ENCODE assay signal across 9 cellular contexts in genomic region chr20:45341939-45342862, GRCh38. TPM values are rescaled to one million over a fixed set of nuclear protein-coding genes. Genes with fewer than 3 reads are reported as not detected.
DNase-seq lines count a peak whose midpoint lies in the region; ATAC-seq and TF ChIP-seq lines count a peak whose summit lies in the region.
"Had no signal": no experiment of that assay in that cellular context is flagged by ENCODE, and none has a peak within 500 bp of the region (broad histone marks: within the 10 kb centered on the region; RNA-seq: fewer than 3 reads in every experiment).

No MANE protein-coding gene starts in this region.

- H3K27ac ChIP-seq in GM23338 (ENCODE audit: low read depth) = peak overlapping the region; percentile 96

- H3K27me3 Mint-ChIP-seq in GM23338 (ENCODE audit: insufficient read depth, low read depth, poor library complexity) = peaks cover 17% of the 10 kb centered on the region

- H3K36me3 ChIP-seq in GM23338 (ENCODE audit: insufficient read depth) (no peaks in the 10 kb centered on the region), neuron (ENCODE audit: insufficient read depth, low read length) (no peaks in the 10 kb centered on the region)

- H3K9me3 Mint-ChIP-seq in GM23338 = no peaks in the 10 kb centered on the region
- H3K9me3 Mint-ChIP-seq in stimulated activated effector memory CD8-positive, alpha-beta T cell treated with anti-CD3 and anti-CD28 coated beads, Interleukin-12 subunit alpha, Interleukin-12 subunit beta, amount 100 ng/mL, for 72 hours = no peaks in the 10 kb centered on the region

- in situ Hi-C loops in SK-MEL-5 (cut with HindIII; ENCODE audit: low pct_unique_long_range_greater_than_20kb, low sequenced_read_pairs) = no loop called here

- H3K4me1 ChIP-seq in GM23338 (ENCODE audit: insufficient read depth) = peaks cover 86% of the 10 kb centered on the region
- peaks cover 29% of the 10 kb centered on the region for H3K4me1 ChIP-seq in neuron (ENCODE audit: insufficient read depth, low read length)

- peaks cover 93% of the 10 kb centered on the region for H3K79me2 ChIP-seq in GM23338 (replicated peaks; ENCODE audit: insufficient read depth)

- 0 out of 2 replicates have a peak, but pooled peaks cover 8% of the 10 kb centered on the region for H3F3A ChIP-seq in GM23338 (replicated peaks; ENCODE audit: low read depth)

- H3K9me2 ChIP-seq in GM23338 (ENCODE audit: insufficient read depth) = no peaks in the 10 kb centered on the region

- H3K4me2 ChIP-seq in GM23338 = peak overlapping the region; percentile 98

- peak overlapping the region; percentile 71 for H3K4me3 Mint-ChIP-seq in GM23338
- no peak overlapping the region for H3K4me3 Mint-ChIP-seq in stimulated activated effector memory CD8-positive, alpha-beta T cell treated with anti-CD3 and anti-CD28 coated beads, Interleukin-12 subunit alpha, Interleukin-12 subunit beta, amount 100 ng/mL, for 72 hours

- H4K20me1 ChIP-seq in GM23338 (replicated peaks; ENCODE audit: insufficient read depth) = 0 out of 2 replicates have a peak, but pooled peaks cover 2% of the 10 kb centered on the region

- peak overlapping the region; percentile 46 for H3K4me3 ChIP-seq in GM23338
- peak overlapping the region; percentile 43 for H3K4me3 ChIP-seq in fibroblast of the aortic adventitia (ENCODE audit: low read depth, low read length)
- no peak overlapping the region for H3K4me3 ChIP-seq in neuron (ENCODE audit: low read length)

- ATAC-seq in GM23338 (peak; percentile 66), HG02973 (IDR thresholded peaks at IDR 0.05; ENCODE audit: unreplicated experiment) (no peak), GM21390 (IDR thresholded peaks at IDR 0.05; ENCODE audit: unreplicated experiment) (no peak), HG03280 (IDR thresholded peaks at IDR 0.05; ENCODE audit: unreplicated experiment) (no peak)
- ATAC-seq in stimulated activated effector memory CD8-positive, alpha-beta T cell treated with anti-CD3 and anti-CD28 coated beads, Interleukin-12 subunit alpha, Interleukin-12 subunit beta, amount 100 ng/mL, for 72 hours = no peak

- H3K27ac Mint-ChIP-seq in GM23338 = peak overlapping the region; percentile 96
- no peak overlapping the region for H3K27ac Mint-ChIP-seq in stimulated activated effector memory CD8-positive, alpha-beta T cell treated with anti-CD3 and anti-CD28 coated beads, Interleukin-12 subunit alpha, Interleukin-12 subunit beta, amount 100 ng/mL, for 72 hours

- H2AFZ ChIP-seq in GM23338 (peak overlapping the region; percentile 47; the same call in 1 of the 2 replicates), neuron (ENCODE audit: low read depth, low read length) (peak overlapping the region; percentile 41)

- H3K27me3 ChIP-seq in GM23338 (ENCODE audit: insufficient read depth) = peaks cover 5% of the 10 kb centered on the region; the same call in 1 of the 2 replicates
- peaks cover 15% of the 10 kb centered on the region for H3K27me3 ChIP-seq in neuron (ENCODE audit: insufficient read depth, low read length)

- H3K9me3 ChIP-seq in neuron (ENCODE audit: low read length) = no peaks in the 10 kb centered on the region

- TF ChIP-seq CTCF in GM23338 (conservative IDR thresholded peaks at IDR 0.05; ENCODE audit: low read depth in 2 of 2) (no peak), fibroblast of the aortic adventitia (IDR thresholded peaks at IDR 0.05; ENCODE audit: insufficient read depth, low read length) (no peak)

- peaks cover 18% of the 10 kb centered on the region for H3K36me3 Mint-ChIP-seq in GM23338 (ENCODE audit: low read depth)
- peaks cover 71% of the 10 kb centered on the region for H3K36me3 Mint-ChIP-seq in stimulated activated effector memory CD8-positive, alpha-beta T cell treated with anti-CD3 and anti-CD28 coated beads, Interleukin-12 subunit alpha, Interleukin-12 subunit beta, amount 100 ng/mL, for 72 hours

- H3K4me1 Mint-ChIP-seq in GM23338 = peaks cover 100% of the 10 kb centered on the region
- H3K4me1 Mint-ChIP-seq in stimulated activated effector memory CD8-positive, alpha-beta T cell treated with anti-CD3 and anti-CD28 coated beads, Interleukin-12 subunit alpha, Interleukin-12 subunit beta, amount 100 ng/mL, for 72 hours = peaks cover 46% of the 10 kb centered on the region

- DNase-seq in GM23338 (ENCODE audit: low spot score) = peak; percentile 87
- peak; percentile 97 for DNase-seq in SK-MEL-5 (ENCODE audit: low read depth, low spot score)
- DNase-seq in fibroblast of the aortic adventitia (ENCODE audit: low read depth) = peak; percentile 67
- DNase-seq in stimulated activated effector memory CD8-positive, alpha-beta T cell treated with anti-CD3 and anti-CD28 coated beads, Interleukin-12 subunit alpha, Interleukin-12 subunit beta, amount 100 ng/mL, for 72 hours (ENCODE audit: low spot score in 2 of 2) = no peak

TF ChIP-seq in GM23338, 12 proteins besides CTCF, POLR2A, EP300 and RAD21:
- TF ChIP-seq POLR2AphosphoS5 (IDR thresholded peaks at IDR 0.05; ENCODE audit: low read depth) = peak; percentile 35
- TF ChIP-seq ZNF331 (CRISPR knock-in tag; IDR thresholded peaks at IDR 0.05; ENCODE audit: low read depth) = no peak
- TF ChIP-seq EZH2 (IDR thresholded peaks at IDR 0.05; ENCODE audit: low read depth, unreplicated experiment) = no peak
- TF ChIP-seq CREB1 (CRISPR knock-in tag; IDR thresholded peaks at IDR 0.05; ENCODE audit: low read depth) = peak; percentile 37; the same call in 1 of the 2 replicates

RNA-seq across cellular contexts. Expression of gene SDC4, which starts 6.0 kb away (rescaled TPM):
- total RNA-seq in GM23338 (2014; rRNA removed; shearing (Covaris generic)) = 35.4 and 39.9 TPM in 2 replicates
- polyA plus RNA-seq in GM23338 (2016; fragmentation: Nextera tagmentation; extraction: Ambion mirVana) = 28.5 and 29.7 TPM in 2 replicates
- total RNA-seq in SK-MEL-5 (2014; rRNA removed; shearing (Covaris generic)) = 16.1 and 17.5 TPM in 2 replicates
- polyA plus RNA-seq in SK-MEL-5 (2015; cell fraction: cytosol; rRNA removed) = 31.9 and 33.9 TPM in 2 replicates
- 7.1 and 10.8 TPM in 2 replicates for polyA plus RNA-seq in SK-MEL-5 (2015; cell fraction: nucleus; rRNA removed)
- total RNA-seq in fibroblast of the aortic adventitia (ENCODE audit: low replicate concordance) = 91.1 and 150 TPM in 2 replicates

RNA-seq across cellular contexts. Expression of gene SYS1, which starts 20.8 kb away (rescaled TPM):
- 12.5 and 21.5 TPM in 2 replicates for total RNA-seq in GM23338 (2014; rRNA removed; shearing (Covaris generic))
- 6.9 and 7.9 TPM in 2 replicates for polyA plus RNA-seq in GM23338 (2016; fragmentation: Nextera tagmentation; extraction: Ambion mirVana)
- 23.6 and 31.0 TPM in 2 replicates for total RNA-seq in SK-MEL-5 (2014; rRNA removed; shearing (Covaris generic))
- polyA plus RNA-seq in SK-MEL-5 (2015; cell fraction: cytosol; rRNA removed) = 58.1 and 60.4 TPM in 2 replicates
- polyA plus RNA-seq in SK-MEL-5 (2015; cell fraction: nucleus; rRNA removed) = 12.6 and 25.7 TPM in 2 replicates
- 27.9 and 29.4 TPM in 2 replicates for total RNA-seq in fibroblast of the aortic adventitia (ENCODE audit: low replicate concordance)

RNA-seq across cellular contexts. Expression of gene MATN4, which starts 34.1 kb away (rescaled TPM):
- total RNA-seq in GM23338 (2014; rRNA removed; shearing (Covaris generic)) = 4.2 and 5.1 TPM in 2 replicates
- polyA plus RNA-seq in GM23338 (2016; fragmentation: Nextera tagmentation; extraction: Ambion mirVana) = 3.3 and 4.0 TPM in 2 replicates
- total RNA-seq in SK-MEL-5 (2014; rRNA removed; shearing (Covaris generic)) = 0.42 and 0.59 TPM in 2 replicates
- 1.5 and 3.5 TPM in 2 replicates for polyA plus RNA-seq in SK-MEL-5 (2015; cell fraction: cytosol; rRNA removed)
- 5.7 and 8.8 TPM in 2 replicates for polyA plus RNA-seq in SK-MEL-5 (2015; cell fraction: nucleus; rRNA removed)
- not detected in 2 replicates for total RNA-seq in fibroblast of the aortic adventitia (ENCODE audit: low replicate concordance)
- total RNA-seq: mononuclear cell had no signal

RNA-seq across cellular contexts. Expression of gene RBPJL, which starts 35.6 kb away (rescaled TPM):
- 0.66 and 1.4 TPM in 2 replicates for total RNA-seq in GM23338 (2014; rRNA removed; shearing (Covaris generic))
- 0.42 and 0.44 TPM in 2 replicates for polyA plus RNA-seq in GM23338 (2016; fragmentation: Nextera tagmentation; extraction: Ambion mirVana)
- total RNA-seq in SK-MEL-5 (2014; rRNA removed; shearing (Covaris generic)) = not detected in 2 replicates
- not detected in 2 replicates for polyA plus RNA-seq in SK-MEL-5 (2015; cell fraction: cytosol; rRNA removed)
- polyA plus RNA-seq in SK-MEL-5 (2015; cell fraction: nucleus; rRNA removed) = not detected in 2 replicates
- not detected in 2 replicates for total RNA-seq in fibroblast of the aortic adventitia (ENCODE audit: low replicate concordance)
- total RNA-seq: mononuclear cell had no signal

RNA-seq across cellular contexts. Expression of gene TP53TG5, which starts 35.9 kb away (rescaled TPM):
- total RNA-seq in GM23338 (2014; rRNA removed; shearing (Covaris generic)) = not detected in 2 replicates
- not detected in 2 replicates for polyA plus RNA-seq in GM23338 (2016; fragmentation: Nextera tagmentation; extraction: Ambion mirVana)
- total RNA-seq in SK-MEL-5 (2014; rRNA removed; shearing (Covaris generic)) = not detected in 2 replicates
- polyA plus RNA-seq in SK-MEL-5 (2015; cell fraction: cytosol; rRNA removed) = 0.05 TPM in 1 of 2 replicates, not detected in the other
- polyA plus RNA-seq in SK-MEL-5 (2015; cell fraction: nucleus; rRNA removed) = not detected in 2 replicates
- total RNA-seq in fibroblast of the aortic adventitia (ENCODE audit: low replicate concordance) = 0.09 TPM in 1 of 2 replicates, not detected in the other

Comparison
In these comparisons a context has a peak if more than half of its experiments do, and no peak if none do; other contexts are left out.
1. DNase-seq: peak in GM23338 (single experiment), SK-MEL-5 (single experiment) and fibroblast of the aortic adventitia (single experiment); none in stimulated activated effector memory CD8-positive, alpha-beta T cell treated with anti-CD3 and anti-CD28 coated beads, Interleukin-12 subunit alpha, Interleukin-12 subunit beta, amount 100 ng/mL, for 72 hours (0 of 2).